ENCODE assay signal across 10 cellular contexts in the genomic region with DNA sequence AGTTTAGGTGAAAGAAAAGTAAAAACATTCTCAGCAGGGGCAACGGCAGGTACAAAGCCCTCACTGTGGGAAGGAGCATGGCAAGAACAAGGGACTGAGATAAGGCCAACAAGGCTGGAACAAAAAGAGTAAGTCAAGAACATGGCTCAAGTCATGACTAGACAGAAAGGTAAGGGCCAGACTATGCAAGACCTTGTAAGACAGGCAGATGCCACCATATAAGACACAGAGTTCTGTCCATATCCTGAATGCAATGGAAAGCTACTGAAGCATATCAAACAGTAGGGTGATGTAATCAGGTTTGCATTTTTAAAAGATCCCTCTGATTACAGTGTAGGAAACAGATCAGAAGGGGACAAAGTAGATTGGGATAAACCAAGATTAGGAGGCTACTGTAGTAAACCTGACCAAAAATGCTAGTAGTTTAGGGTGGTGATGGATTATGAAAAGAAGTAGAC. TPM values are rescaled to one million over a fixed set of nuclear protein-coding genes. Genes with fewer than 3 reads are reported as not detected.
DNase-seq lines count a peak whose midpoint lies in the region; ATAC-seq and TF ChIP-seq lines count a peak whose summit lies in the region.
"Had no signal": no experiment of that assay in that cellular context is flagged by ENCODE, and none has a peak within 500 bp of the region (broad histone marks: within the 10 kb centered on the region; RNA-seq: fewer than 3 reads in every experiment).

No MANE protein-coding gene starts in this region.

- H3K9ac ChIP-seq in mesendoderm (ENCODE audit: low read length) = no peak overlapping the region

- peaks cover 4% of the 10 kb centered on the region for H3K79me1 ChIP-seq in mesendoderm (ENCODE audit: low read length)

- TF ChIP-seq CTCF in RWPE2 (IDR thresholded peaks at IDR 0.05; ENCODE audit: poor library complexity, severe bottlenecking) = no peak
- no peak for TF ChIP-seq CTCF in omental fat pad (IDR thresholded peaks at IDR 0.05)

- H3K27me3 ChIP-seq in H7 (ENCODE audit: control insufficient read depth, insufficient read depth, low read length) = peaks cover 52% of the 10 kb centered on the region
- H3K27me3 ChIP-seq in RWPE2 (ENCODE audit: insufficient read depth, poor library complexity, severe bottlenecking) = no peaks in the 10 kb centered on the region
- H3K27me3 ChIP-seq in mesendoderm (ENCODE audit: insufficient read depth, low read length, poor library complexity) = peaks cover 2% of the 10 kb centered on the region

- DNase-seq in H7 (peak; percentile 8), RWPE2 (ENCODE audit: low spot score) (no peak), mesendoderm (peak; percentile 91), omental fat pad (ENCODE audit: low spot score) (no peak), NCI-H524 (lab: John Stamatoyannopoulos, UW) (no peak)
- DNase-seq in central memory CD4-positive, alpha-beta T cell = no peak
- no peak for DNase-seq in activated naive CD4-positive, alpha-beta T cell treated with Interleukin-2 at 50 U/mL for 16 hours
- DNase-seq: nephron progenitor cell, Right ventricle myocardium superior had no signal

- H3K4ac ChIP-seq in mesendoderm (ENCODE audit: low read depth, low read length) = no peak overlapping the region

- no peak overlapping the region for H2BK120ac ChIP-seq in mesendoderm (ENCODE audit: low read depth, low read length)

- H2AK5ac ChIP-seq in mesendoderm (ENCODE audit: low read length) = no peak overlapping the region

- H3K36me3 ChIP-seq in H7 (replicated peaks; ENCODE audit: control insufficient read depth, insufficient read depth, low read length) (no peaks in the 10 kb centered on the region), RWPE2 (ENCODE audit: low read depth) (0 out of 2 replicates have a peak, but pooled peaks cover 7% of the 10 kb centered on the region), mesendoderm (ENCODE audit: control insufficient read depth, insufficient read depth, low read length) (no peaks in the 10 kb centered on the region)

- no peaks in the 10 kb centered on the region for H3K9me3 ChIP-seq in RWPE2 (ENCODE audit: severe bottlenecking)

- H3K4me1 ChIP-seq in RWPE2 (ENCODE audit: insufficient read depth, poor library complexity, severe bottlenecking) = peaks cover 38% of the 10 kb centered on the region
- peaks cover 12% of the 10 kb centered on the region for H3K4me1 ChIP-seq in mesendoderm (ENCODE audit: control insufficient read depth, low read depth, low read length)

- H2BK15ac ChIP-seq in mesendoderm (replicated peaks; ENCODE audit: low read depth) = peak overlapping the region; percentile 85

- no peak overlapping the region for H3K4me2 ChIP-seq in mesendoderm (ENCODE audit: low read length)

- ATAC-seq in RWPE2 (ENCODE audit: low read depth) (no peak), omental fat pad (ENCODE audit: low FRiP score) (no peak)

- peaks cover 3% of the 10 kb centered on the region for H3K79me2 ChIP-seq in mesendoderm (ENCODE audit: control insufficient read depth, insufficient read depth, low read length)

- no peak overlapping the region for H3K56ac ChIP-seq in mesendoderm (ENCODE audit: low read length)

- H3K23ac ChIP-seq in mesendoderm (ENCODE audit: low read length) = no peak overlapping the region

- no CpG with 5 or more reads among the region's 1 CpG for WGBS in mesendoderm (ENCODE audit: extremely low coverage, insufficient coverage, low lambda C conversion rate)

- H3K4me3 ChIP-seq in GM08714 (ENCODE audit: low read length) (peak overlapping the region; percentile 45; the same call in 1 of the 2 replicates), H7 (ENCODE audit: insufficient read depth, low read depth, low read length) (no peak overlapping the region), RWPE2 (ENCODE audit: severe bottlenecking) (no peak overlapping the region), mesendoderm (ENCODE audit: low read length) (no peak overlapping the region)

- H3K18ac ChIP-seq in mesendoderm (ENCODE audit: low read length) = no peak overlapping the region

- H4K8ac ChIP-seq in mesendoderm (ENCODE audit: low read depth, low read length) = no peak overlapping the region

- H3K27ac ChIP-seq in RWPE2 (ENCODE audit: poor library complexity, severe bottlenecking) (peak overlapping the region; percentile 46), mesendoderm (ENCODE audit: low read depth, low read length) (no peak overlapping the region)

- H2BK5ac ChIP-seq in mesendoderm (ENCODE audit: low read length) = no peak overlapping the region

- H4K5ac ChIP-seq in mesendoderm (ENCODE audit: low read length) = no peak overlapping the region

RNA-seq across cellular contexts. Expression of gene REV3L, which starts 5.5 kb away (rescaled TPM):
- 2.1 and 5.2 TPM in 2 replicates for total RNA-seq in H7 (2014; rRNA removed; shearing (Covaris generic))
- polyA plus RNA-seq in mesendoderm (2013, experiment 1 of 2) = 3.5 TPM
- polyA plus RNA-seq in mesendoderm (2013, experiment 2 of 2) = 2.2 TPM
- 100 to 1,000 TPM in 1 of 4 donors, 10 to 100 TPM in 3; 55.5 to 111 (median 63.2) TPM for total RNA-seq in omental fat pad

Comparison
In these comparisons a context has a peak if more than half of its experiments do, and no peak if none do; other contexts are left out.
1. DNase-seq: peak in H7 (single experiment) and mesendoderm (single experiment); none in RWPE2 (single experiment), central memory CD4-positive, alpha-beta T cell (single experiment), omental fat pad (single experiment), activated naive CD4-positive, alpha-beta T cell treated with Interleukin-2 at 50 U/mL for 16 hours (single experiment) and NCI-H524 (0 of 2).